Comparison of ENCODE assay signal across 8 cellular contexts in the genomic region with DNA sequence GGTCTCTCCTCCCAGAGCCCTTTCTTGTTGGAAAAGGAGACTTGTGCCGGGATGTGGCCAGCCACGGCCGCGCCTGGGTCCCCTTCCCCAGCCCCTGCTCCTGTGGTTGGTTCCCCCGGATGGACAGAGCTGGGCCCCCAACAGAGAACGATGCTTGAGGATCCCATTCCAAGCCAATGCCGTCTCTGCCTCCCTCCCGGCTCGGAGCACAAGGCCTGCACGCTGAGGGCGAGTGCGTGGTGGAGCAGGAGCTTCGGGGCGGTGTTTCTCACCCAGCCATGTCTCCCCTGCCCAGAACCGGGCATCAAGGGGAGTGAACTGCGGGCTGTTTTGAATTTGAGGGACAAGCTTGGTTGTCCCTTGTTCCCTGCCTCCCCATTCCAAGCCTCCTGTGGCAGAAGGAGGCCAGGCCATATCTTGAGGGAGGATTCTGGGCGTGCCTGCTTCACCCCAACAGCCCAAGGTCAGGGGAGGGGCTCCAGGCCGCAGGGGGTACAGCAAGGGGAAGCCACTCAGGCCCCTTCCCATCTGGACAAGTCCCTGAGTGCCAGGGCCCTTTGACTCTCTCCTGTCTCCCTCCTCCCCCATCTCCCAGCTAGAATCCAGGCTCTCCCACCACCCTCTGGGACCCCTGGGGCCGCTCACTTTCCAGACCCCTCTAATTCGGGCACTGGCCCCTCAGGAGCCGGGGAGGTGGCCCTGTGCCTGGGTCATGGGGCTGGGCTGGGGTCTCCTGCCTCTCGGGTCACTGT. TPM values are rescaled to one million over a fixed set of nuclear protein-coding genes. Genes with fewer than 3 reads are reported as not detected.
DNase-seq lines count a peak whose midpoint lies in the region; ATAC-seq and TF ChIP-seq lines count a peak whose summit lies in the region.

No MANE protein-coding gene starts in this region.

- H3K4me3 ChIP-seq in GM06990 (replicated peaks; ENCODE audit: low read depth, low read length) (peak overlapping the region; percentile 2; the same call in 1 of the 2 replicates), gastroesophageal sphincter (peak overlapping the region in 1 of 2 donors; percentile 18), gastrocnemius medialis (no peak overlapping the region)

- H3K9me3 ChIP-seq in gastroesophageal sphincter (no peaks in the 10 kb centered on the region), gastrocnemius medialis (no peaks in the 10 kb centered on the region)

- H3K27me3 ChIP-seq in GM06990 (replicated peaks; ENCODE audit: control insufficient read depth, insufficient read depth, low read length), result no peaks in the 10 kb centered on the region
- H3K27me3 ChIP-seq in gastroesophageal sphincter, result no peaks in the 10 kb centered on the region
- no peaks in the 10 kb centered on the region for H3K27me3 ChIP-seq in gastrocnemius medialis

- POLR2A ChIA-PET in T-cell (lab: Charles Lee), result interaction anchor here (0.6 to 0.8 kb wide), 4 partner anchors 19 to 47 kb away, joined by 3 read pairs; partner anchors contain the start of gene SOCS3 (in 1 of the 2)

- H3K27ac ChIP-seq in gastroesophageal sphincter (peak overlapping the region; percentile 10 to 91 (median 85)), gastrocnemius medialis (peak overlapping the region; percentile 65 to 76 (median 74))

- H3K36me3 ChIP-seq in GM06990 (ENCODE audit: control insufficient read depth, insufficient read depth, low read length), result no peaks in the 10 kb centered on the region
- H3K36me3 ChIP-seq in gastroesophageal sphincter, result no peaks in the 10 kb centered on the region
- H3K36me3 ChIP-seq in gastrocnemius medialis, result no peaks in the 10 kb centered on the region

- CTCF ChIA-PET in T-cell (lab: Charles Lee), result interaction anchor here in 1 of 2 donors (0.9 kb wide), 1 partner anchor 30 kb away, joined by 3 read pairs; no protein-coding TSS in a partner anchor

- peak overlapping the region; percentile 90 to 95 for H3K27ac Mint-ChIP-seq in T-cell

- TF ChIP-seq EP300 in gastroesophageal sphincter (IDR thresholded peaks at IDR 0.05), result no peak

- H3K27me3 Mint-ChIP-seq in T-cell, result no peaks in the 10 kb centered on the region

- DNase-seq in GM06990 (ENCODE audit: extremely low read depth, insufficient read length) (no peak), T-cell (no peak), gastrocnemius medialis (no peak), NCI-H1105 treated with DMSO at 0.1 percent for 48 hours (lab: John Stamatoyannopoulos, UW) (no peak), DMS114 treated with DMSO at 0.1 percent for 48 hours (lab: John Stamatoyannopoulos, UW; ENCODE audit: unreplicated experiment) (no peak)
- no peak for DNase-seq in stimulated activated CD4-positive, alpha-beta T cell treated with anti-CD3 and anti-CD28 coated beads, Interleukin-4, amount 100 ng/mL, for 24 hours
- DNase-seq in stimulated activated CD4-positive, alpha-beta T cell treated with anti-CD3 and anti-CD28 coated beads, Interleukin-4, amount 100 ng/mL, for 1 hour, result no peak

- H3K4me1 ChIP-seq in gastroesophageal sphincter (peaks cover 0 to 52% (median 39%) of the 10 kb centered on the region in 3 donors), gastrocnemius medialis (peaks cover 19% of the 10 kb centered on the region in 2 donors)

- ATAC-seq in T-cell (replicated peaks in 1 of 4), result no peak
- no peak for ATAC-seq in gastroesophageal sphincter
- no peak for ATAC-seq in gastrocnemius medialis

- H3K36me3 Mint-ChIP-seq in T-cell, result no peaks in the 10 kb centered on the region

- intact Hi-C loops in gastrocnemius medialis (cut with DNase I; ENCODE audit: low total_unique reads), result no loop called here

- H3K4me3 Mint-ChIP-seq in T-cell, result peak overlapping the region in 2 of 3 donors; percentile 58 to 69

- TF ChIP-seq POLR2A in gastroesophageal sphincter (IDR thresholded peaks at IDR 0.05), result no peak
- no peak for TF ChIP-seq POLR2A in gastrocnemius medialis (IDR thresholded peaks at IDR 0.05)

- in situ Hi-C loops in gastrocnemius medialis (cut with MboI; ENCODE audit: low sequenced_read_pairs in 4 of 4), result no loop called here

- H3K4me1 Mint-ChIP-seq in T-cell, result peaks cover 43 to 52% (median 48%) of the 10 kb centered on the region in 3 donors

- 72% methylated on average over 4 of the region's 22 CpGs; no CpG with 5 or more reads in 1 of the 2 donors for WGBS in gastroesophageal sphincter (ENCODE audit: low coverage in 1 of 2), 2 donors

- H3K9me3 Mint-ChIP-seq in T-cell, result no peaks in the 10 kb centered on the region

- TF ChIP-seq CTCF in GM06990 (IDR thresholded peaks at IDR 0.05; ENCODE audit: insufficient read depth, low read length, poor library complexity, severe bottlenecking) (no peak), gastroesophageal sphincter (IDR thresholded peaks at IDR 0.05) (peak in 1 of 4 experiments; percentile 8), gastrocnemius medialis (IDR thresholded peaks at IDR 0.05 in 4 of 5, conservative IDR thresholded peaks at IDR 0.05 in 1 of 5) (no peak)

RNA-seq across cellular contexts. Expression of gene SOCS3, which starts 43.6 kb away (rescaled TPM):
- 100 to 1,000 TPM in 2 of 5 donors, 10 to 100 TPM in 3; 14.2 to 248 (median 19.9) TPM for total RNA-seq in T-cell
- 100 to 1,000 TPM in 1 of 4 donors, 10 to 100 TPM in 3; 11.5 to 423 (median 38.2) TPM for total RNA-seq in gastroesophageal sphincter
- total RNA-seq in gastrocnemius medialis, result 10 to 100 TPM in 3 of 4 donors, 1 to 10 TPM in 1; 4.5 to 44.2 (median 16.4) TPM
